ENCODE assay signal across 1 cellular context in the genomic region with DNA sequence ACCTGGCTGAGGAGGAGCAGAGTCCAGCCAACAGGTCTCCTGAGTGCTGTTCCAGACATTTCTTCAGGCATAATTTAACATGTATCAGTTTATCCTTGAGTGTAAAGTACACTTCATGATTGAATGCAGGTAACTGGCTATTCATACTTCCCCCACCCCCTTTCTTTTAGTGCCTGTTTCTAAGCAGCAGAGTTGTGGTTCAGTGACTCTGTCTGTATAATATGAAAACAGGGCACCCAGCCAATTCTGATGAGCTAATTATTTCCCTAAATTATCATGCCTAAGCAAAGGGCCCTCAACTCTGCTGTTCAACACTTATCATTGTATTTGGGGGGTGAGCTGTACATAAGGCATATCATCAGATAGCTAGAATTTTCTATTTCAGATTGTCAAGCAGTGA.
TF ChIP-seq lines count a peak whose summit lies in the region.

No MANE protein-coding gene starts in this region.

TF ChIP-seq in GM12878, 131 proteins besides CTCF, POLR2A, EP300 and RAD21 (continued from another document):
- TF ChIP-seq, protein P1, sequence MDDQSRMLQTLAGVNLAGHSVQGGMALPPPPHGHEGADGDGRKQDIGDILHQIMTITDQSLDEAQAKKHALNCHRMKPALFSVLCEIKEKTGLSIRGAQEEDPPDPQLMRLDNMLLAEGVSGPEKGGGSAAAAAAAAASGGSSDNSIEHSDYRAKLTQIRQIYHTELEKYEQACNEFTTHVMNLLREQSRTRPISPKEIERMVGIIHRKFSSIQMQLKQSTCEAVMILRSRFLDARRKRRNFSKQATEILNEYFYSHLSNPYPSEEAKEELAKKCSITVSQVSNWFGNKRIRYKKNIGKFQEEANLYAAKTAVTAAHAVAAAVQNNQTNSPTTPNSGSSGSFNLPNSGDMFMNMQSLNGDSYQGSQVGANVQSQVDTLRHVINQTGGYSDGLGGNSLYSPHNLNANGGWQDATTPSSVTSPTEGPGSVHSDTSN (IDR thresholded peaks at IDR 0.05; ENCODE audit: insufficient replicate concordance, low read depth, low read length) = no peak
- TF ChIP-seq, protein P2, sequence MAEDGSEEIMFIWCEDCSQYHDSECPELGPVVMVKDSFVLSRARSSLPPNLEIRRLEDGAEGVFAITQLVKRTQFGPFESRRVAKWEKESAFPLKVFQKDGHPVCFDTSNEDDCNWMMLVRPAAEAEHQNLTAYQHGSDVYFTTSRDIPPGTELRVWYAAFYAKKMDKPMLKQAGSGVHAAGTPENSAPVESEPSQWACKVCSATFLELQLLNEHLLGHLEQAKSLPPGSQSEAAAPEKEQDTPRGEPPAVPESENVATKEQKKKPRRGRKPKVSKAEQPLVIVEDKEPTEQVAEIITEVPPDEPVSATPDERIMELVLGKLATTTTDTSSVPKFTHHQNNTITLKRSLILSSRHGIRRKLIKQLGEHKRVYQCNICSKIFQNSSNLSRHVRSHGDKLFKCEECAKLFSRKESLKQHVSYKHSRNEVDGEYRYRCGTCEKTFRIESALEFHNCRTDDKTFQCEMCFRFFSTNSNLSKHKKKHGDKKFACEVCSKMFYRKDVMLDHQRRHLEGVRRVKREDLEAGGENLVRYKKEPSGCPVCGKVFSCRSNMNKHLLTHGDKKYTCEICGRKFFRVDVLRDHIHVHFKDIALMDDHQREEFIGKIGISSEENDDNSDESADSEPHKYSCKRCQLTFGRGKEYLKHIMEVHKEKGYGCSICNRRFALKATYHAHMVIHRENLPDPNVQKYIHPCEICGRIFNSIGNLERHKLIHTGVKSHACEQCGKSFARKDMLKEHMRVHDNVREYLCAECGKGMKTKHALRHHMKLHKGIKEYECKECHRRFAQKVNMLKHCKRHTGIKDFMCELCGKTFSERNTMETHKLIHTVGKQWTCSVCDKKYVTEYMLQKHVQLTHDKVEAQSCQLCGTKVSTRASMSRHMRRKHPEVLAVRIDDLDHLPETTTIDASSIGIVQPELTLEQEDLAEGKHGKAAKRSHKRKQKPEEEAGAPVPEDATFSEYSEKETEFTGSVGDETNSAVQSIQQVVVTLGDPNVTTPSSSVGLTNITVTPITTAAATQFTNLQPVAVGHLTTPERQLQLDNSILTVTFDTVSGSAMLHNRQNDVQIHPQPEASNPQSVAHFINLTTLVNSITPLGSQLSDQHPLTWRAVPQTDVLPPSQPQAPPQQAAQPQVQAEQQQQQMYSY (CRISPR knock-in tag; IDR thresholded peaks at IDR 0.05) = no peak
- TF ChIP-seq RUNX3 (IDR thresholded peaks at IDR 0.05; ENCODE audit: low read length) = 0 out of 2 replicates have a peak, but pooled peaks have one; percentile 21
- TF ChIP-seq HDGF (IDR thresholded peaks at IDR 0.05) = no peak
- TF ChIP-seq NRF1 (conservative IDR thresholded peaks at IDR 0.05; ENCODE audit: low read depth, low read length) = no peak
- TF ChIP-seq SMAD1 (IDR thresholded peaks at IDR 0.05; ENCODE audit: low read depth, partially characterized antibody) = peak; percentile 75
